Comparison of ENCODE assay signal across 11 cellular contexts in genomic region chr17:81043725-81044427, GRCh38. TPM values are rescaled to one million over a fixed set of nuclear protein-coding genes. Genes with fewer than 3 reads are reported as not detected.
DNase-seq lines count a peak whose midpoint lies in the region; ATAC-seq and TF ChIP-seq lines count a peak whose summit lies in the region.
"Had no signal": no experiment of that assay in that cellular context is flagged by ENCODE, and none has a peak within 500 bp of the region (broad histone marks: within the 10 kb centered on the region; RNA-seq: fewer than 3 reads in every experiment).

No MANE protein-coding gene starts in this region.

- intact Hi-C loops in right lobe of liver (cut with DNase I) (no loop called here), thyroid gland (cut with DNase I) (no loop called here)

- peak overlapping the region; percentile 39 for H3K27ac ChIP-seq in cingulate gyrus (ENCODE audit: low read depth, low read length)
- H3K27ac ChIP-seq in right lobe of liver = peak overlapping the region; percentile 70 to 84 (median 81)
- H3K27ac ChIP-seq in thyroid gland = peak overlapping the region; percentile 89 to 90 (median 89)
- H3K27ac ChIP-seq: WERI-Rb-1 had no signal

- no peaks in the 10 kb centered on the region for H3K4me1 Mint-ChIP-seq in activated naive CD8-positive, alpha-beta T cell treated with anti-CD3 and anti-CD28 coated beads for 36 hours

- H3K4me1 ChIP-seq in right lobe of liver (peaks cover 0 to 85% (median 35%) of the 10 kb centered on the region in 4 donors), thyroid gland (peaks cover 53 to 83% of the 10 kb centered on the region in 2 donors)

- H3K36me3 ChIP-seq in right lobe of liver (no peaks in the 10 kb centered on the region), thyroid gland (no peaks in the 10 kb centered on the region)
- H3K36me3 ChIP-seq: thoracic aorta had no signal

- ATAC-seq in right lobe of liver (peak; percentile 42 to 67 (median 62)), GM18873 (IDR thresholded peaks at IDR 0.05; ENCODE audit: low FRiP score, unreplicated experiment) (no peak), GM18505 (IDR thresholded peaks at IDR 0.05; ENCODE audit: unreplicated experiment) (no peak)

- no peak for TF ChIP-seq CTCF in right lobe of liver (IDR thresholded peaks at IDR 0.05)
- no peak for TF ChIP-seq CTCF in thyroid gland (IDR thresholded peaks at IDR 0.05)

- H3K4me3 ChIP-seq in right lobe of liver (no peak overlapping the region), thyroid gland (replicated peaks in 1 of 3) (no peak overlapping the region)

- H3K4me3 Mint-ChIP-seq in activated naive CD8-positive, alpha-beta T cell treated with anti-CD3 and anti-CD28 coated beads for 36 hours = no peak overlapping the region
- H3K4me3 Mint-ChIP-seq: central memory CD8-positive, alpha-beta T cell had no signal

- TF ChIP-seq POLR2A in right lobe of liver (IDR thresholded peaks at IDR 0.05) (peak; percentile 14), thyroid gland (IDR thresholded peaks at IDR 0.05) (peak in 1 of 2 donors; percentile 65), GM18505 (IDR thresholded peaks at IDR 0.05; ENCODE audit: borderline replicate concordance, extremely low read depth, insufficient read depth, insufficient read length) (no peak)

- no peaks in the 10 kb centered on the region for H3K36me3 Mint-ChIP-seq in activated naive CD8-positive, alpha-beta T cell treated with anti-CD3 and anti-CD28 coated beads for 36 hours

- H3K27ac Mint-ChIP-seq in activated naive CD8-positive, alpha-beta T cell treated with anti-CD3 and anti-CD28 coated beads for 36 hours = no peak overlapping the region

- no peaks in the 10 kb centered on the region for H3K9me3 Mint-ChIP-seq in activated naive CD8-positive, alpha-beta T cell treated with anti-CD3 and anti-CD28 coated beads for 36 hours
- H3K9me3 Mint-ChIP-seq: central memory CD8-positive, alpha-beta T cell had no signal

- DNase-seq in LoVo (ENCODE audit: low spot score) (peak; percentile 55), right lobe of liver (peak in 2 of 3 donors; percentile 64 to 80), thyroid gland (peak; percentile 97), GM19240 (ENCODE audit: insufficient read length, low spot score) (no peak)
- no peak for DNase-seq in activated naive CD8-positive, alpha-beta T cell treated with anti-CD3 and anti-CD28 coated beads for 36 hours
- DNase-seq: WERI-Rb-1 had no signal

- WGBS in right lobe of liver (ENCODE audit: insufficient coverage, low coverage, low lambda C conversion rate, missing lambda C conversion rate) = 17% methylated on average over 17 of the region's 38 CpGs
- 40 to 43% methylated on average over 30 to 34 of the region's 38 CpGs for WGBS in thyroid gland, 2 donors

- H3K27me3 Mint-ChIP-seq in activated naive CD8-positive, alpha-beta T cell treated with anti-CD3 and anti-CD28 coated beads for 36 hours = no peaks in the 10 kb centered on the region
- H3K27me3 Mint-ChIP-seq: central memory CD8-positive, alpha-beta T cell had no signal

- H3K27me3 ChIP-seq in right lobe of liver (no peaks in the 10 kb centered on the region), thyroid gland (no peaks in the 10 kb centered on the region)

- H3K9me3 ChIP-seq in right lobe of liver (no peaks in the 10 kb centered on the region), thyroid gland (no peaks in the 10 kb centered on the region)
- H3K9me3 ChIP-seq: thoracic aorta had no signal

RNA-seq across cellular contexts. Expression of gene BAIAP2, which starts 8.9 kb away (rescaled TPM):
- 100 to 1,000 TPM in 1 of 6 experiments, 10 to 100 TPM in 5; 46.6 to 139 (median 63.3) TPM for total RNA-seq in right lobe of liver
- total RNA-seq in thyroid gland = 10 to 100 TPM; 35.8 to 86.8 (median 42.1) TPM
- 10 to 100 TPM in 1 of 2 experiments, 1 to 10 TPM in 1; 7.7 to 10.0 TPM for total RNA-seq in activated naive CD8-positive, alpha-beta T cell treated with anti-CD3 and anti-CD28 coated beads for 36 hours

RNA-seq across cellular contexts. Expression of gene CHMP6, which starts 52.2 kb away (rescaled TPM):
- total RNA-seq in right lobe of liver (10 to 100 TPM; 13.4 to 27.8 (median 15.6) TPM), thyroid gland (10 to 100 TPM; 19.5 to 37.8 (median 27.8) TPM)
- total RNA-seq in activated naive CD8-positive, alpha-beta T cell treated with anti-CD3 and anti-CD28 coated beads for 36 hours = 10 to 100 TPM; 21.6 to 23.8 TPM

Comparison
In these comparisons a context has a peak if more than half of its experiments do, and no peak if none do; other contexts are left out.
1. DNase-seq: peak in LoVo (single experiment), right lobe of liver (2 of 3) and thyroid gland (2 of 2); none in GM19240 (single experiment) and activated naive CD8-positive, alpha-beta T cell treated with anti-CD3 and anti-CD28 coated beads for 36 hours (single experiment).
2. H3K27ac ChIP-seq: peak in every context shown above with its lines; median percentile 89 in thyroid gland; 81 in right lobe of liver; 39 in cingulate gyrus.
3. ATAC-seq: peak in right lobe of liver (4 of 4); none in GM18873 (single experiment) and GM18505 (single experiment).